10 cellular contexts compared by ENCODE assay signal in genomic region chr1:40693425-40693824, GRCh38. TPM values are rescaled to one million over a fixed set of nuclear protein-coding genes. Genes with fewer than 3 reads are reported as not detected.
DNase-seq lines count a peak whose midpoint lies in the region; ATAC-seq and TF ChIP-seq lines count a peak whose summit lies in the region.
"Had no signal": no experiment of that assay in that cellular context is flagged by ENCODE, and none has a peak within 500 bp of the region (broad histone marks: within the 10 kb centered on the region; RNA-seq: fewer than 3 reads in every experiment).

No MANE protein-coding gene starts in this region.

- TF ChIP-seq CTCF in Panc1 (IDR thresholded peaks at IDR 0.05) (no peak), endothelial cell (IDR thresholded peaks at IDR 0.05; ENCODE audit: unreplicated experiment) (no peak), progenitor cell of endocrine pancreas (IDR thresholded peaks at IDR 0.05; ENCODE audit: unreplicated experiment) (no peak)

- H3K27me3 Mint-ChIP-seq in endothelial cell (ENCODE audit: unreplicated experiment) (peaks cover 5% of the 10 kb centered on the region), progenitor cell of endocrine pancreas (no peaks in the 10 kb centered on the region)

- peak overlapping the region; percentile 96 for H3K4me2 ChIP-seq in GM23248 (ENCODE audit: unreplicated experiment)

- DNase-seq in GM23248 (no peak), Panc1 (ENCODE audit: low read depth, low spot score) (no peak), endothelial cell (ENCODE audit: low spot score) (no peak), progenitor cell of endocrine pancreas (ENCODE audit: low spot score, unreplicated experiment) (no peak), hepatic stellate cell (ENCODE audit: low spot score) (no peak), left ventricle myocardium superior (no peak), AG20443 (ENCODE audit: low spot score) (no peak)
- DNase-seq: effector CD8-positive, alpha-beta T cell; OCI-M1 had no signal

- WGBS in GM23248 (ENCODE audit: low coverage in 1 of 2, low lambda C conversion rate in 2 of 2, missing lambda C conversion rate in 2 of 2), 2 experiments: 96 to 97% methylated on average over 1 of the region's 1 CpG

- H3K27ac ChIP-seq in GM23248: peak overlapping the region; percentile 93
- peak overlapping the region; percentile 97 for H3K27ac ChIP-seq in Panc1 (ENCODE audit: low read length)

- H3K4me3 Mint-ChIP-seq in endothelial cell (ENCODE audit: unreplicated experiment) (no peak overlapping the region), progenitor cell of endocrine pancreas (ENCODE audit: low read depth) (no peak overlapping the region)

- peak overlapping the region; percentile 92 for H2AFZ ChIP-seq in GM23248

- no peaks in the 10 kb centered on the region for H3K9me3 ChIP-seq in GM23248 (ENCODE audit: low read depth)
- H3K9me3 ChIP-seq in Panc1 (ENCODE audit: control insufficient read depth, insufficient read depth, low read depth, low read length): no peaks in the 10 kb centered on the region

- H3K27ac Mint-ChIP-seq in endothelial cell (ENCODE audit: unreplicated experiment) (peak overlapping the region; percentile 26), progenitor cell of endocrine pancreas (peak overlapping the region; percentile 52)

- POLR2A ChIA-PET in Panc1 (lab: Charles Lee): no interaction called here

- in situ Hi-C loops in GM23248 (cut with MboI): no loop called here
- in situ Hi-C loops in Panc1 (cut with HindIII; ENCODE audit: low pct_unique_long_range_greater_than_20kb, low sequenced_read_pairs): no loop called here

- H3K9me3 Mint-ChIP-seq in endothelial cell (ENCODE audit: unreplicated experiment): no peaks in the 10 kb centered on the region
- no peaks in the 10 kb centered on the region for H3K9me3 Mint-ChIP-seq in progenitor cell of endocrine pancreas (ENCODE audit: low read depth)

- H3K36me3 Mint-ChIP-seq in endothelial cell (ENCODE audit: low read depth, unreplicated experiment) (no peaks in the 10 kb centered on the region), progenitor cell of endocrine pancreas (ENCODE audit: insufficient read depth) (no peaks in the 10 kb centered on the region)

- peaks cover 37% of the 10 kb centered on the region for H3F3A ChIP-seq in GM23248 (ENCODE audit: insufficient read depth)

- H3K36me3 ChIP-seq in GM23248 (ENCODE audit: low read depth) (no peaks in the 10 kb centered on the region), Panc1 (ENCODE audit: control insufficient read depth, insufficient read depth, low read length) (no peaks in the 10 kb centered on the region; the same call in 1 of the 2 replicates)

- no peaks in the 10 kb centered on the region for H4K20me1 ChIP-seq in GM23248 (ENCODE audit: insufficient read depth)

- H3K79me2 ChIP-seq in GM23248 (ENCODE audit: insufficient read depth): peaks cover 71% of the 10 kb centered on the region

- intact Hi-C loops in Panc1 (cut with micrococcal nuclease; ENCODE audit: unreplicated experiment) (no loop called here), left ventricle myocardium superior (cut with micrococcal nuclease) (no loop called here)

- peaks cover 15% of the 10 kb centered on the region for H3K4me1 ChIP-seq in GM23248 (ENCODE audit: insufficient read depth)
- H3K4me1 ChIP-seq in Panc1 (ENCODE audit: control insufficient read depth, insufficient read depth, low read length): peaks cover 42% of the 10 kb centered on the region

- ATAC-seq in Panc1 (no peak), left ventricle myocardium superior (no peak)

- H3K4me3 ChIP-seq in GM23248: peak overlapping the region; percentile 95
- peak overlapping the region; percentile 65 to 79; a peak in 3 of 4 replicates for H3K4me3 ChIP-seq in Panc1 (ENCODE audit: low read depth in 2 of 2, low read length in 2 of 2)
- H3K4me3 ChIP-seq: lung had no signal

- CTCF ChIA-PET in Panc1 (lab: Charles Lee): no interaction called here

- H3K9ac ChIP-seq in GM23248: peak overlapping the region; percentile 99

- no peaks in the 10 kb centered on the region for H3K9me2 ChIP-seq in GM23248 (ENCODE audit: insufficient read depth)

- peaks cover 20% of the 10 kb centered on the region for H3K4me1 Mint-ChIP-seq in endothelial cell (ENCODE audit: unreplicated experiment)
- peaks cover 27% of the 10 kb centered on the region for H3K4me1 Mint-ChIP-seq in progenitor cell of endocrine pancreas (ENCODE audit: low read depth)

- no TSS peak for BruUV-seq in Panc1 (replicated peaks; lab: Mats Ljungman, UMichigan)

- no peaks in the 10 kb centered on the region for H3K27me3 ChIP-seq in GM23248 (replicated peaks; ENCODE audit: insufficient read depth)
- no peaks in the 10 kb centered on the region for H3K27me3 ChIP-seq in Panc1 (ENCODE audit: control insufficient read depth, insufficient read depth, low read length)

RNA-seq across cellular contexts. Expression of gene NFYC, which starts 1.9 kb away (rescaled TPM):
- 23.7 and 24.5 TPM in 2 replicates for total RNA-seq in GM23248 (2014; rRNA removed; shearing (Covaris generic))
- polyA plus RNA-seq in GM23248 (2016; fragmentation: Nextera tagmentation; extraction: Ambion mirVana): 28.3 and 33.1 TPM in 2 replicates
- 81.9 TPM for total RNA-seq in Panc1 (2021; ENCODE audit: unreplicated experiment)
- polyA plus RNA-seq in Panc1 (2012; ENCODE audit: insufficient read length): 98.2 TPM
- total RNA-seq in endothelial cell (ENCODE audit: unreplicated experiment): 49.7 TPM
- total RNA-seq in progenitor cell of endocrine pancreas: 73.4 and 74.9 TPM in 2 replicates
- total RNA-seq in left ventricle myocardium superior: 78.6 TPM

RNA-seq across cellular contexts. Expression of gene RIMS3, which starts 27.9 kb away (rescaled TPM):
- 0.25 TPM in 1 of 2 replicates, not detected in the other for total RNA-seq in GM23248 (2014; rRNA removed; shearing (Covaris generic))
- 0.08 and 0.18 TPM in 2 replicates for polyA plus RNA-seq in GM23248 (2016; fragmentation: Nextera tagmentation; extraction: Ambion mirVana)
- total RNA-seq in Panc1 (2021; ENCODE audit: unreplicated experiment) (5.7 TPM), endothelial cell (ENCODE audit: unreplicated experiment) (5.4 TPM), progenitor cell of endocrine pancreas (7.0 and 7.2 TPM in 2 replicates), left ventricle myocardium superior (0.92 TPM)
- 9.0 TPM for polyA plus RNA-seq in Panc1 (2012; ENCODE audit: insufficient read length)
